31 cellular contexts compared by ENCODE assay signal in genomic region chr2:205740381-205740780, GRCh38.
"Had no signal": no experiment of that assay in that cellular context is flagged by ENCODE, and none has a peak within 500 bp of the region (broad histone marks: within the 10 kb centered on the region; RNA-seq: fewer than 3 reads in every experiment).

No MANE protein-coding gene starts in this region.

- ATAC-seq: activated CD4-positive, alpha-beta T cell treated with anti-CD3 and anti-CD28 coated beads for 36 hours; activated CD8-positive, alpha-beta memory T cell treated with anti-CD3 and anti-CD28 coated beads, Interleukin-2, amount 10 ng/mL, durations not matched to agents 7 days and 5 days; activated CD8-positive, alpha-beta T cell treated with anti-CD3 and anti-CD28 coated beads, Interleukin-2, amount 10 ng/mL, durations not matched to agents 7 days and 5 days; activated naive CD8-positive, alpha-beta T cell treated with anti-CD3 and anti-CD28 coated beads, Interleukin-2, amount 50 U/mL, for 24 hours; body of pancreas; esophagus mucosa; foreskin keratinocyte; gastrocnemius medialis; T-helper 17 cell had no signal

- H3K27ac ChIP-seq: adrenal gland, body of pancreas, cardiac muscle cell, coronary artery, dorsolateral prefrontal cortex, foreskin keratinocyte, gastrocnemius medialis had no signal

- H3K27me3 ChIP-seq: adrenal gland, body of pancreas, cardiac muscle cell, dorsolateral prefrontal cortex, foreskin keratinocyte, gastrocnemius medialis had no signal

- H3K4me3 ChIP-seq: adrenal gland, body of pancreas, cardiac muscle cell, coronary artery, dorsolateral prefrontal cortex, gastrocnemius medialis had no signal

- DNase-seq: activated CD4-positive, alpha-beta memory T cell treated with anti-CD3 and anti-CD28 coated beads for 36 hours; activated CD4-positive, alpha-beta T cell treated with anti-CD3 and anti-CD28 coated beads for 36 hours; activated CD4-positive, alpha-beta T cell treated with anti-CD3 and anti-CD28 coated beads, Interleukin-2, amount 10 ng/mL, durations not matched to agents 24 days and 14 days; activated CD4-positive, CD25-positive, alpha-beta regulatory T cell; activated CD4-positive, CD25-positive, alpha-beta regulatory T cell treated with anti-CD3 and anti-CD28 coated beads, Interleukin-2, amount 50 U/mL, for 72 hours; activated CD8-positive, alpha-beta memory T cell treated with anti-CD3 and anti-CD28 coated beads, Interleukin-2, amount 10 ng/mL, durations not matched to agents 7 days and 5 days; activated CD8-positive, alpha-beta memory T cell treated with anti-CD3 and anti-CD28 coated beads, Interleukin-2, amount 50 U/mL, for 4 hours; activated CD8-positive, alpha-beta T cell treated with anti-CD3 and anti-CD28 coated beads, Interleukin-2, amount 10 ng/mL, durations not matched to agents 7 days and 5 days; activated effector memory CD4-positive, alpha-beta T cell treated with anti-CD3 and anti-CD28 coated beads, Interleukin-2, amount 50 U/mL, for 16 hours; activated naive CD4-positive, alpha-beta T cell treated with anti-CD3 and anti-CD28 coated beads for 36 hours; activated naive CD8-positive, alpha-beta T cell treated with anti-CD3 and anti-CD28 coated beads for 36 hours; activated naive CD8-positive, alpha-beta T cell treated with anti-CD3 and anti-CD28 coated beads, Interleukin-2, amount 50 U/mL, for 24 hours; activated T-cell treated with anti-CD3 and anti-CD28 coated beads, Interleukin-2, amount 50 U/mL, for 1 hour; activated T-cell treated with anti-CD3 and anti-CD28 coated beads, Interleukin-2, amount 50 U/mL, for 48 hours; adrenal gland; amygdala; aorta; body of pancreas; central memory CD4-positive, alpha-beta T cell; dorsolateral prefrontal cortex; effector memory CD4-positive, alpha-beta T cell; endodermal cell; foreskin keratinocyte; gastrocnemius medialis; head of caudate nucleus; T-helper 1 cell; T-helper 17 cell; T1000 had no signal

- H3K9me3 ChIP-seq: adrenal gland, body of pancreas, gastrocnemius medialis had no signal

- H3K4me1 ChIP-seq: body of pancreas, foreskin keratinocyte, gastrocnemius medialis had no signal

- H3K36me3 ChIP-seq: gastrocnemius medialis had no signal
